In the genomic region with DNA sequence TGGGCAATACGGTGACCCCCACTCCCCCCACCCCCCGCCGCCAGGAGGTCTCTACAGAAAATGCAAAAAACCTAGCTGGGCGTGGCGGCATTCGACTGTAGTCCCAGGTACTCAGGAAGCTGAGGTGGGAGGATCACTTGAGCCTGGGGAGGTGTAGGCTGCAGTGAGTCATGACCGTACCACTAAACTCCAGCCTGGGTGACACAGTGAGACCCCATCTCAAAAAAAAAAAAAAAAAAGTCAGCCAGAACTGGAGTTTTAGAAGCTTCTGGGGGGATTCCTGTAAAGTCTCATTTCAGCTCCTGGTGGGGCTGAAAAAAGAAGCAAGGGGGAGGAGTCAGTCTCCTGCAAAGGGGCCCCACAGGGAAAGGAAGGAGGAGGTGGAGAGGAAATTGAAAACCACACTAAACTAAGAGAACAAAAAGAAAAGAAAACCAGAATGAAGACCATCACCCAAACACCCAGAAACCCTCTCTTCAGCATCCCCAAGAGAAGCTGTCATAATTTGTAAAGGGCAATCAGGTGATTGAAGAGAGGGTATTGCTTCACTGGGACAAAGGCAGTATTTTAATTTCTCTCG, we compare ENCODE assay signal across 10 cellular contexts. TPM values are rescaled to one million over a fixed set of nuclear protein-coding genes. Genes with fewer than 3 reads are reported as not detected.
A peak's percentile ranks its signal among the peaks of the same experiment; 100 is the strongest.
DNase-seq lines count a peak whose midpoint lies in the region; ATAC-seq and TF ChIP-seq lines count a peak whose summit lies in the region.
"Had no signal": no experiment of that assay in that cellular context is flagged by ENCODE, and none has a peak within 500 bp of the region (broad histone marks: within the 10 kb centered on the region; RNA-seq: fewer than 3 reads in every experiment).

No MANE protein-coding gene starts in this region.

- TF ChIP-seq EP300 in transverse colon (IDR thresholded peaks at IDR 0.05; ENCODE audit: low read depth), result no peak

- H3K9me3 ChIP-seq in transverse colon, result no peaks in the 10 kb centered on the region

- WGBS in transverse colon (ENCODE audit: low coverage in 1 of 2), 2 donors, result 50% methylated on average over 2 to 8 of the region's 8 CpGs

- H3K27ac Mint-ChIP-seq in endothelial cell (ENCODE audit: unreplicated experiment), result no peak overlapping the region

- no peaks in the 10 kb centered on the region for H3K27me3 ChIP-seq in transverse colon

- peaks cover 15 to 36% (median 27%) of the 10 kb centered on the region in 4 donors for H3K4me1 ChIP-seq in transverse colon

- no peak for TF ChIP-seq CTCF in endothelial cell (IDR thresholded peaks at IDR 0.05; ENCODE audit: unreplicated experiment)
- no peak for TF ChIP-seq CTCF in transverse colon (IDR thresholded peaks at IDR 0.05)

- H3K9me3 Mint-ChIP-seq in endothelial cell (ENCODE audit: unreplicated experiment), result no peaks in the 10 kb centered on the region

- H3K27me3 Mint-ChIP-seq in endothelial cell (ENCODE audit: unreplicated experiment), result peaks cover 4% of the 10 kb centered on the region

- peak overlapping the region; percentile 55 to 73 (median 68) for H3K27ac ChIP-seq in transverse colon

- H3K4me3 Mint-ChIP-seq in endothelial cell (ENCODE audit: unreplicated experiment), result peak overlapping the region; percentile 43

- no peaks in the 10 kb centered on the region for H3K36me3 ChIP-seq in transverse colon

- TF ChIP-seq POLR2A in transverse colon (IDR thresholded peaks at IDR 0.05), result no peak

- no peak overlapping the region for H3K4me3 ChIP-seq in transverse colon

- intact Hi-C loops in transverse colon (cut with DNase I; ENCODE audit: low total_unique reads), result loop anchor here (5.0 kb wide), 1 partner anchor 472 kb away; no protein-coding TSS in a partner anchor

- peak; percentile 64 for DNase-seq in activated gamma-delta T cell treated with Interleukin-2 at 50 U/mL for 16 hours
- DNase-seq in activated gamma-delta T cell (lab: John Stamatoyannopoulos, UW), result no peak
- peak; percentile 66 for DNase-seq in activated CD4-positive, alpha-beta T cell treated with anti-CD3 and anti-CD28 coated beads, Interleukin-2, amount 50 U/mL, for 1 hour
- no peak for DNase-seq in endothelial cell (ENCODE audit: low spot score)
- no peak for DNase-seq in transverse colon
- DNase-seq in NCI-H1048 (lab: John Stamatoyannopoulos, UW), result no peak
- DNase-seq: GOT3 had no signal

- in situ Hi-C loops in transverse colon (cut with MboI; ENCODE audit: low pct_ligation_motif_present in 1 of 4, low pct_unique_long_range_greater_than_20kb in 1 of 4, low sequenced_read_pairs in 3 of 4), result loop anchor here in 1 of 4 donors (5.0 kb wide), 1 partner anchor 118 kb away; no protein-coding TSS in a partner anchor

- no peaks in the 10 kb centered on the region for H3K36me3 Mint-ChIP-seq in endothelial cell (ENCODE audit: low read depth, unreplicated experiment)

- ATAC-seq in GM18520 (IDR thresholded peaks at IDR 0.05; ENCODE audit: unreplicated experiment) (no peak), HG02884 (IDR thresholded peaks at IDR 0.05; ENCODE audit: unreplicated experiment) (no peak)
- ATAC-seq: Panc1 had no signal

- peaks cover 25% of the 10 kb centered on the region for H3K4me1 Mint-ChIP-seq in endothelial cell (ENCODE audit: unreplicated experiment)

RNA-seq across cellular contexts. Expression of gene NOL4L, which starts 50.4 kb away (rescaled TPM):
- 150 TPM for total RNA-seq in endothelial cell (ENCODE audit: unreplicated experiment)
- total RNA-seq in transverse colon, result 100 to 1,000 TPM in 1 of 4 donors, 10 to 100 TPM in 3; 45.6 to 105 (median 85.9) TPM

Comparison
In these comparisons a context has a peak if more than half of its experiments do, and no peak if none do; other contexts are left out.
1. DNase-seq: peak in activated gamma-delta T cell treated with Interleukin-2 at 50 U/mL for 16 hours (single experiment) and activated CD4-positive, alpha-beta T cell treated with anti-CD3 and anti-CD28 coated beads, Interleukin-2, amount 50 U/mL, for 1 hour (single experiment); none in activated gamma-delta T cell (single experiment), endothelial cell (single experiment), transverse colon (single experiment) and NCI-H1048 (single experiment).